In the genomic region with DNA sequence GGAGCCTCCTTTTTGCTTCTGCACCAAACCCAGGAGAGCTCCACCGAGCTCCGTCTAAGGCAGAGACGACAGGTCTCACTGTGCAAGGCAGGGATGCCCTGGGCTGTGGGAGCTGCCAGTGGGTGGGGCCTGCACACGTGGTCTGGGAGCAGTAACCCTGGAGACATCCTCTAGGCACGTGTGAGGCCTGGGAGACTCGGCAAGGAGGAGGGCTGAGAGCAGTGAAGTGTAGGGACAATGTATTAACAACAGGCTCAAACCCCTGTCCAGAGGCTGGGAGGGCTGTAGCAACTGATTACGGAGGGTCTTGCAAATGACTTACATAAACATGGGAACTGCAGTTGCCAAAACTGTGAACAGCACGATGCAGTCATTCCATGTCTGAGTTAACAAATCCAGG, we compare ENCODE assay signal across 13 cellular contexts. TPM values are rescaled to one million over a fixed set of nuclear protein-coding genes. Genes with fewer than 3 reads are reported as not detected.
DNase-seq lines count a peak whose midpoint lies in the region; ATAC-seq and TF ChIP-seq lines count a peak whose summit lies in the region.
"Had no signal": no experiment of that assay in that cellular context is flagged by ENCODE, and none has a peak within 500 bp of the region (broad histone marks: within the 10 kb centered on the region; RNA-seq: fewer than 3 reads in every experiment).

No MANE protein-coding gene starts in this region.

- H3K36me3 ChIP-seq in osteoblast (ENCODE audit: insufficient read depth, low read length) = no peaks in the 10 kb centered on the region

- TF ChIP-seq CTCF in AG10803 (conservative IDR thresholded peaks at IDR 0.05; ENCODE audit: low read length) = no peak
- TF ChIP-seq CTCF in fibroblast of the aortic adventitia (IDR thresholded peaks at IDR 0.05; ENCODE audit: insufficient read depth, low read length) = no peak
- TF ChIP-seq CTCF in osteoblast (IDR thresholded peaks at IDR 0.05; ENCODE audit: extremely low read depth, low read depth, low read length) = no peak

- no peaks in the 10 kb centered on the region for H3K27me3 ChIP-seq in osteoblast (ENCODE audit: insufficient read depth, low read length)

- ATAC-seq in GM21529 (IDR thresholded peaks at IDR 0.05; ENCODE audit: unreplicated experiment) (no peak), GM19023 (IDR thresholded peaks at IDR 0.05; ENCODE audit: unreplicated experiment) (no peak)

- no peaks in the 10 kb centered on the region for H3K9me3 ChIP-seq in osteoblast (ENCODE audit: low read depth, low read length)

- no peaks in the 10 kb centered on the region for H4K20me1 ChIP-seq in osteoblast (ENCODE audit: insufficient read depth, low read length)

- no peak overlapping the region for H3K4me3 ChIP-seq in AG10803 (ENCODE audit: low read length)
- H3K4me3 ChIP-seq in fibroblast of the aortic adventitia (ENCODE audit: low read depth, low read length) = no peak overlapping the region
- H3K4me3 ChIP-seq in osteoblast (ENCODE audit: insufficient read depth, low read length) = no peak overlapping the region

- DNase-seq in AG10803 (ENCODE audit: low read depth) (peak; percentile 55), NCI-H510A (lab: John Stamatoyannopoulos, UW) (peak; percentile 33), fibroblast of the aortic adventitia (ENCODE audit: low read depth) (peak; percentile 74), osteoblast (ENCODE audit: insufficient read length, low spot score, missing footprints) (peak; percentile 83), DMS79 treated with DMSO at 0.1 percent for 48 hours (lab: John Stamatoyannopoulos, UW) (no peak), GM19238 (ENCODE audit: insufficient read length, low spot score) (no peak)
- DNase-seq: activated CD4-positive, alpha-beta T cell treated with anti-CD3 and anti-CD28 coated beads, Interleukin-2, amount 10 ng/mL, durations not matched to agents 24 days and 14 days; MV-4-11; RPMI8226; stimulated activated naive CD4-positive, alpha-beta T cell treated with Interleukin-2 at 50 U/mL for 16 hours had no signal

- H2AFZ ChIP-seq in osteoblast (ENCODE audit: low read length) = peak overlapping the region; percentile 49
- H2AFZ ChIP-seq: parathyroid adenoma had no signal

- H3K4me2 ChIP-seq in osteoblast (ENCODE audit: insufficient read depth, low read length) = no peak overlapping the region

- peaks cover 39% of the 10 kb centered on the region for H3K4me1 ChIP-seq in osteoblast (ENCODE audit: insufficient read depth, low read length)
- H3K4me1 ChIP-seq: parathyroid adenoma had no signal

- H3K27ac ChIP-seq in osteoblast (ENCODE audit: low read depth, low read length) = peak overlapping the region; percentile 77
- H3K27ac ChIP-seq: parathyroid adenoma had no signal

- no peaks in the 10 kb centered on the region for H3K79me2 ChIP-seq in osteoblast (ENCODE audit: insufficient read depth, low read length)
- H3K79me2 ChIP-seq: parathyroid adenoma had no signal

RNA-seq across cellular contexts. Expression of gene CYP27C1, which starts 45.1 kb away (rescaled TPM):
- total RNA-seq in fibroblast of the aortic adventitia (ENCODE audit: low replicate concordance) (0.41 and 0.72 TPM in 2 replicates), osteoblast (2.2 and 2.4 TPM in 2 replicates)
- total RNA-seq: activated CD4-positive, alpha-beta T cell treated with anti-CD3 and anti-CD28 coated beads, Interleukin-2, amount 10 ng/mL, durations not matched to agents 24 days and 14 days had no signal

Comparison
In these comparisons a context has a peak if more than half of its experiments do, and no peak if none do; other contexts are left out.
1. DNase-seq: peak in AG10803 (single experiment), NCI-H510A (single experiment), fibroblast of the aortic adventitia (single experiment) and osteoblast (single experiment); none in DMS79 treated with DMSO at 0.1 percent for 48 hours (single experiment) and GM19238 (single experiment).